Comparison of ENCODE assay signal across 8 cellular contexts in the genomic region with DNA sequence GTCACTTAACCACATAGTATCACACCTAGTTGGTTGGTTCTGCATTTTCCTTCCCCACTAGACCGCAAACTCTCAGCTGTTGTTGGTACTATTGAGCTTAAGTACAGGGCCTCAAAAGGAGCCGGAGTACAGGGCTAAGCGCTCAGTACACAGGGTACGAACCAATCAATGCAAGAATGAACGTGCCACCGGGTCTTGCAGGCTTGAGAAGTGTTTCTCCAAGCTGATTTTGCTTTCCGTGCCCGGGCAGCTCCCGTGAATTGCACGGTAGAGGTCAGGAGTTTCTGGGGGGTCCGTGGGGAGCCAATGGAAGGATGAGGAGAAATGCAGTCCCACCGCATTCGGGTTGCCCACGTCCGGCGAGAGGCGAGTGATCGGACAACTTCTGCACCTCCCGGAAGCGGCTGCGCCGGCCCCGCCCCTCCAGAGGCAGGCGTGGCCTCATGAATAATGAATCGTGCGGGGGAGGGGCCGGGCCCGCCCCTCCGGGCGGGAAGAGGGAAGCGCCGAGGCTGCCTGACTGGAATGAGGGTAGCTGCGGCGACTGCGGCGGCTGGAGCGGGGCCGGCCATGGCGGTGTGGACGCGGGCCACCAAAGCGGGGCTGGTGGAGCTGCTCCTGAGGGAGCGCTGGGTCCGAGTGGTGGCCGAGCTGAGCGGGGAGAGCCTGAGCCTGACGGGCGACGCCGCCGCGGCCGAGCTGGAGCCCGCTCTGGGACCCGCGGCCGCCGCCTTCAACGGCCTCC. TPM values are rescaled to one million over a fixed set of nuclear protein-coding genes. Genes with fewer than 3 reads are reported as not detected.
DNase-seq lines count a peak whose midpoint lies in the region; ATAC-seq and TF ChIP-seq lines count a peak whose summit lies in the region.

A gene (plus strand): TSS at position 523 of the 745 bp plus-strand sequence. CDS start 3 bp downstream, at position 526.

- ATAC-seq in GM19452 (IDR thresholded peaks at IDR 0.05; ENCODE audit: unreplicated experiment) (peak; percentile 83), HG03575 (IDR thresholded peaks at IDR 0.05; ENCODE audit: extremely low read depth, insufficient number of reproducible peaks, low FRiP score, unreplicated experiment) (peak; percentile 49)

- DNase-seq in CMK (ENCODE audit: low read depth) (peak; percentile 86), NOMO-1 treated with DMSO at 0.1 percent for 48 hours (lab: John Stamatoyannopoulos, UW; ENCODE audit: unreplicated experiment) (peak; percentile 95), endodermal cell (peak; percentile 97), mesenteric fat pad (ENCODE audit: low spot score) (peak; percentile 98)
- DNase-seq in activated CD8-positive, alpha-beta memory T cell treated with anti-CD3 and anti-CD28 coated beads, Interleukin-2, amount 50 U/mL, for 24 hours (ENCODE audit: extremely low read depth), result peak; percentile 62
- DNase-seq in stimulated activated CD8-positive, alpha-beta memory T cell treated with anti-CD3 and anti-CD28 coated beads, Interleukin-15, amount 100 ng/mL, for 4 hours (ENCODE audit: low read depth in 2 of 2), result peak; percentile 52 to 58

- H3K27me3 Mint-ChIP-seq in endodermal cell (ENCODE audit: insufficient read depth), result no peaks in the 10 kb centered on the region

- peak within 1 kb of the TSS; percentile 97 for H3K27ac Mint-ChIP-seq in endodermal cell

- peak within 1 kb of the TSS; percentile 60 for H3K9ac ChIP-seq in endodermal cell (ENCODE audit: extremely low read depth, low read length, poor library complexity, severe bottlenecking)

- H3K27ac ChIP-seq in endodermal cell (ENCODE audit: low read depth, low read length), result peak within 1 kb of the TSS; percentile 71

- no peaks in the 10 kb centered on the region for H3K36me3 ChIP-seq in endodermal cell (ENCODE audit: control insufficient read depth, insufficient read depth, low read length)

- peaks cover 2% of the 10 kb centered on the region for H3K4me1 ChIP-seq in endodermal cell (ENCODE audit: control insufficient read depth, insufficient read depth, low read length)

- TF ChIP-seq CTCF in endodermal cell (conservative IDR thresholded peaks at IDR 0.05), result no peak

- no peaks in the 10 kb centered on the region for H3K27me3 ChIP-seq in endodermal cell (ENCODE audit: control insufficient read depth, insufficient read depth, low read length, poor library complexity, severe bottlenecking)

- peaks cover 15% of the 10 kb centered on the region for H3K4me1 Mint-ChIP-seq in endodermal cell

- no peaks in the 10 kb centered on the region for H3K9me3 ChIP-seq in endodermal cell (ENCODE audit: control insufficient read depth, low read length)

- peak within 1 kb of the TSS; percentile 89 for H3K4me3 ChIP-seq in endodermal cell (ENCODE audit: low read length)

- H3K4me3 Mint-ChIP-seq in endodermal cell, result peak within 1 kb of the TSS; percentile 81

- H3K9me3 Mint-ChIP-seq in endodermal cell, result no peaks in the 10 kb centered on the region

- 4 to 14% methylated on average over 19 to 59 of the region's 59 CpGs for WGBS in endodermal cell (ENCODE audit: insufficient coverage in 1 of 2, insufficient read length in 1 of 2), 2 experiments

- peaks cover 5% of the 10 kb centered on the region for H3K36me3 Mint-ChIP-seq in endodermal cell (ENCODE audit: low read depth)

RNA-seq across cellular contexts. Expression of the gene that starts here (rescaled TPM):
- 10 to 100 TPM; 15.4 to 24.1 TPM for total RNA-seq in endodermal cell
- polyA plus RNA-seq in endodermal cell (2013, experiment 1 of 2), result 12.3 TPM
- polyA plus RNA-seq in endodermal cell (2013, experiment 2 of 2), result 10.8 TPM
- total RNA-seq in mesenteric fat pad, result 49.2 TPM

Comparison
In these comparisons a context has a peak if more than half of its experiments do, and no peak if none do; other contexts are left out.
1. Peak in every context shown above with its lines: DNase-seq, ATAC-seq, H3K4me3 ChIP-seq and H3K27ac ChIP-seq.